1 cellular context compared by ENCODE assay signal in genomic region chr17:81741049-81741593, GRCh38.
TF ChIP-seq lines count a peak whose summit lies in the region.

No MANE protein-coding gene starts in this region.

TF ChIP-seq in GM12878, 131 proteins besides CTCF, POLR2A, EP300 and RAD21:
- TF ChIP-seq CBX3 (IDR thresholded peaks at IDR 0.05; ENCODE audit: borderline replicate concordance, low read depth) (no peak), SMAD5 (IDR thresholded peaks at IDR 0.05; ENCODE audit: low read depth) (no peak), EED (IDR thresholded peaks at IDR 0.05; ENCODE audit: low read depth) (no peak), FOXM1 (IDR thresholded peaks at IDR 0.05; ENCODE audit: low read depth, low read length) (no peak)
